Comparison of ENCODE assay signal across 22 cellular contexts in the genomic region with DNA sequence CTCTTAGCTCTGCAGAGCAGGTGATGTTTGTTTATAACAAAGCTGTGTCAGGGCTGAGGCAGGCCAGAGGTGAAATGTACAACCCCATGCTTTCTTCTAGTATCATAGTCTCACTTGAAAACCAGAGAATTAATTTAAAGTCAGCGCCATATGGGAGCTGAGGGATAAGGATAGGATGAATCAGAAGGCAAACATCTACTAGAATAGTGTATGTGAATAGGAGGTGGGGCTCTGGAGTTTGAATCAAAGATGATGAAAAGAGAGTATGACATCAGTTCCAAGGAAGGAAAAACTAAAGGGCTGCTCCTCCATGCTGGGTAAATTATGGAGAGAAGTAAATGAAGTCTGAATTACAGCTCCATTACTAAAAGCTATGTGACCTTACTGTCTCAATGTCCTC.
DNase-seq lines count a peak whose midpoint lies in the region; FAIRE-seq and TF ChIP-seq lines count a peak whose summit lies in the region.
"Had no signal": no experiment of that assay in that cellular context is flagged by ENCODE, and none has a peak within 500 bp of the region (broad histone marks: within the 10 kb centered on the region; RNA-seq: fewer than 3 reads in every experiment).

No MANE protein-coding gene starts in this region.

- TF ChIP-seq CTCF in H1 (IDR thresholded peaks at IDR 0.05; ENCODE audit: control extremely low read depth in 1 of 3, insufficient read depth in 1 of 3, low read depth in 1 of 3, low read length in 3 of 3), result no peak

- no peak overlapping the region for H3K9ac ChIP-seq in H1 (replicated peaks in 1 of 4; ENCODE audit: extremely low read depth in 1 of 4, low read depth in 3 of 4, low read length in 3 of 4)

- peak; percentile 40 for DNase-seq in DMS153 treated with DMSO at 0.1 percent for 48 hours (lab: John Stamatoyannopoulos, UW; ENCODE audit: unreplicated experiment)
- peak; percentile 61 for DNase-seq in HT1080 (ENCODE audit: low read depth)
- DNase-seq in NCI-H2227 treated with DMSO at 0.1 percent for 48 hours (lab: John Stamatoyannopoulos, UW), result peak; percentile 7
- no peak for DNase-seq in H1 (ENCODE audit: low read depth in 1 of 2, low spot score in 2 of 2)
- DNase-seq in NCI-H187 (lab: John Stamatoyannopoulos, UW), result no peak
- DNase-seq in frontal cortex (ENCODE audit: low spot score in 2 of 2), result no peak
- no peak for DNase-seq in kidney glomerular epithelial cell (lab: John Stamatoyannopoulos, UW)
- DNase-seq: activated T-cell treated with anti-CD3 and anti-CD28 coated beads, Interleukin-2, amount 50 U/mL, for 1 hour; CD4-positive, alpha-beta T cell; head of caudate nucleus; left cardiac atrium; mesendoderm; MV-4-11; naive B cell; NCI-H526; ovary; right cardiac atrium; SJCRH30; stimulated activated naive CD8-positive, alpha-beta T cell treated with anti-CD3 and anti-CD28 coated beads, Interleukin-15, amount 100 ng/mL, for 72 hours; T-helper 1 cell; tibial artery had no signal

- H3K27me3 ChIP-seq in H1 (replicated peaks in 1 of 4; ENCODE audit: control insufficient read depth in 3 of 4, extremely low read depth in 1 of 4, insufficient read depth in 3 of 4, low read length in 3 of 4), result no peaks in the 10 kb centered on the region
- H3K27me3 ChIP-seq: SJCRH30, tibial artery had no signal

- no peak overlapping the region for H3K18ac ChIP-seq in H1 (ENCODE audit: extremely low read depth, low read length)

- H2BK12ac ChIP-seq in H1 (ENCODE audit: low read depth, low read length), result no peak overlapping the region

- H3K27ac ChIP-seq in H1 (ENCODE audit: low read depth, low read length), result no peak overlapping the region
- H3K27ac ChIP-seq: ovary, SJCRH30, tibial artery had no signal

- POLR2A ChIA-PET in H1 (lab: Charles Lee; ENCODE audit: partially characterized antibody), result no interaction called here

- H3K9me3 ChIP-seq in H1 (ENCODE audit: insufficient read depth in 2 of 2, low read depth in 1 of 2, low read length in 1 of 2), result no peaks in the 10 kb centered on the region
- H3K9me3 ChIP-seq: ovary, SJCRH30, tibial artery had no signal

- TF ChIP-seq EP300 in H1 (IDR thresholded peaks at IDR 0.05; ENCODE audit: borderline replicate concordance in 1 of 2, low read depth in 2 of 2, low read length in 2 of 2), result no peak

- no peak overlapping the region for H3K23ac ChIP-seq in H1 (ENCODE audit: insufficient read length)

- no peak overlapping the region for H3K14ac ChIP-seq in H1 (ENCODE audit: insufficient read length)

- no peak overlapping the region for H2AK5ac ChIP-seq in H1 (ENCODE audit: low read depth, low read length)

- H3K79me2 ChIP-seq in H1 (ENCODE audit: control insufficient read depth in 1 of 2, insufficient read depth in 2 of 2, low read length in 2 of 2), result no peaks in the 10 kb centered on the region

- H3K23me2 ChIP-seq in H1 (ENCODE audit: low read depth, low read length), result no peaks in the 10 kb centered on the region; the same call in 1 of the 2 replicates

- H4K5ac ChIP-seq in H1 (ENCODE audit: insufficient read length, low read depth, low read length), result no peak overlapping the region

- no peak for TF ChIP-seq RAD21 in H1 (IDR thresholded peaks at IDR 0.05 in 1 of 2, conservative IDR thresholded peaks at IDR 0.05 in 1 of 2; ENCODE audit: low read depth in 2 of 2, low read length in 2 of 2)

- H2AFZ ChIP-seq in H1 (ENCODE audit: low read length), result 0 out of 2 replicates have a peak overlapping the region, but pooled peaks have one; percentile 1

- H3K36me3 ChIP-seq in H1 (ENCODE audit: control insufficient read depth in 2 of 4, insufficient read depth in 4 of 4, low read length in 3 of 4), result no peaks in the 10 kb centered on the region
- H3K36me3 ChIP-seq: ovary, SJCRH30, tibial artery had no signal

- no peak overlapping the region for H3K4ac ChIP-seq in H1 (replicated peaks; ENCODE audit: insufficient read length, low read depth, low read length)

- FAIRE-seq in H1 (lab: Jason Lieb, UNC) (no peak), frontal cortex (lab: Jason Lieb, UNC) (no peak)
- FAIRE-seq: HTR-8/SVneo had no signal

- H3K4me1 ChIP-seq in H1 (replicated peaks in 1 of 4; ENCODE audit: control insufficient read depth in 3 of 4, insufficient read depth in 4 of 4, low read length in 3 of 4), result no peaks in the 10 kb centered on the region
- H3K4me1 ChIP-seq: SJCRH30, tibial artery had no signal

- no peak overlapping the region for H2BK120ac ChIP-seq in H1 (replicated peaks; ENCODE audit: low read depth, low read length)

- H3K79me1 ChIP-seq in H1 (ENCODE audit: low read depth, low read length), result no peaks in the 10 kb centered on the region

- CTCF ChIA-PET in H1 (lab: Charles Lee; ENCODE audit: partially characterized antibody), result interaction anchor here (0.5 to 1.5 kb wide), 3 partner anchors 8 to 291 kb away, joined by 3 to 4 read pairs (median 3); no protein-coding TSS in a partner anchor

- no peak overlapping the region for H2BK20ac ChIP-seq in H1 (ENCODE audit: low read length)

- no peak overlapping the region for H4K8ac ChIP-seq in H1 (ENCODE audit: extremely low read depth, insufficient read depth, low read length)

- no peak overlapping the region for H2BK5ac ChIP-seq in H1 (ENCODE audit: low read depth, low read length)

- no peaks in the 10 kb centered on the region for H4K20me1 ChIP-seq in H1 (replicated peaks in 1 of 2; ENCODE audit: control insufficient read depth in 1 of 2, insufficient read depth in 2 of 2, low read length in 2 of 2)

- 88% methylated on average over 1 of the region's 1 CpG; no CpG with 5 or more reads in 1 of the 2 experiments for WGBS in H1 (ENCODE audit: extremely low coverage in 1 of 2, insufficient coverage in 1 of 2, insufficient read length in 1 of 2, insufficient replicate concordance in 2 of 2, low coverage in 1 of 2, low lambda C conversion rate in 2 of 2, missing lambda C conversion rate in 1 of 2), 2 experiments

- no peak overlapping the region for H2BK15ac ChIP-seq in H1 (ENCODE audit: low read length)

- H3K4me3 ChIP-seq in H1 (ENCODE audit: extremely low read depth in 1 of 4, insufficient read depth in 2 of 4, low read depth in 3 of 4, low read length in 4 of 4), result no peak overlapping the region
- H3K4me3 ChIP-seq: ovary, SJCRH30, tibial artery had no signal

- TF ChIP-seq POLR2A in H1 (IDR thresholded peaks at IDR 0.05; ENCODE audit: control extremely low read depth in 1 of 2, low read depth in 2 of 2, low read length in 2 of 2), result no peak

- no peak overlapping the region for H3K4me2 ChIP-seq in H1 (ENCODE audit: insufficient read depth in 1 of 2, low read depth in 2 of 2, low read length in 2 of 2)

- no peak overlapping the region for H4K91ac ChIP-seq in H1 (replicated peaks; ENCODE audit: insufficient read length, low read length)

- H3K56ac ChIP-seq in H1 (replicated peaks; ENCODE audit: insufficient read length, low read depth, low read length), result no peak overlapping the region

TF ChIP-seq in H1, 55 proteins besides CTCF, POLR2A, EP300 and RAD21 (continues in another document):
- TF ChIP-seq NRF1 (IDR thresholded peaks at IDR 0.05; ENCODE audit: low read depth, low read length), result no peak
- no peak for TF ChIP-seq RFX5 (IDR thresholded peaks at IDR 0.05; ENCODE audit: borderline replicate concordance, low read depth, low read length)
- TF ChIP-seq SP4 (IDR thresholded peaks at IDR 0.05; ENCODE audit: low read length), result no peak
- no peak for TF ChIP-seq POU5F1 (IDR thresholded peaks at IDR 0.05; ENCODE audit: low read depth, low read length)

Comparison
In these comparisons a context has a peak if more than half of its experiments do, and no peak if none do; other contexts are left out.
1. DNase-seq: peak in DMS153 treated with DMSO at 0.1 percent for 48 hours (single experiment), HT1080 (single experiment) and NCI-H2227 treated with DMSO at 0.1 percent for 48 hours (single experiment); none in H1 (0 of 2), NCI-H187 (0 of 2), frontal cortex (0 of 2) and kidney glomerular epithelial cell (single experiment).